29 cellular contexts compared by ENCODE assay signal in the genomic region with DNA sequence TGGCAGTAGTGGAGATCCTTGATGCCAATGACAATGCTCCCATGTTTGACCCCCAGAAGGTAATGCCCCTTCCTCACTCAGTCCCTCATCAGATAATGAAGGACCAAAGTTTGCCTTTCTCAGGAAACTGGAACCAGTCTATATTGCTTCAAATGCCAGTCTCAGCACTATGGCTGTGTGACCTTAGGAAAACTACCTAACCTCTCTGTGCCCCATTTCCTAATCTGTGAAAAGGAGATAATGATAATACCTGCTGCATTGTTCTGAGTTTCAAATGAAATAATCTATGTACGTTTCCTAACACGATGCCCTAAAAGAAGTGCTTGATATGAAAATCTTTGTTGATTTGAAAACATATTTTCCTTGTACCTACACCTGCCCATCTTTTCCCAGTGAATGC. TPM values are rescaled to one million over a fixed set of nuclear protein-coding genes. Genes with fewer than 3 reads are reported as not detected.
DNase-seq lines count a peak whose midpoint lies in the region; ATAC-seq, FAIRE-seq and TF ChIP-seq lines count a peak whose summit lies in the region.
"Had no signal": no experiment of that assay in that cellular context is flagged by ENCODE, and none has a peak within 500 bp of the region (broad histone marks: within the 10 kb centered on the region; RNA-seq: fewer than 3 reads in every experiment).

No MANE protein-coding gene starts in this region.

- POLR2A ChIA-PET in MCF 10A (lab: Yijun Ruan, JAX) (interaction anchor here (0.8 kb wide), 1 partner anchor 10 kb away, joined by 3 read pairs; no protein-coding TSS in a partner anchor), A549 (lab: Yijun Ruan, JAX) (no interaction called here), WTC11 (lab: Charles Lee) (no interaction called here), H1 (lab: Charles Lee; ENCODE audit: partially characterized antibody) (no interaction called here)

- peaks cover 8% of the 10 kb centered on the region for H3K4me1 ChIP-seq in mammary epithelial cell (ENCODE audit: insufficient read depth, low read length)
- H3K4me1 ChIP-seq in A549: no peaks in the 10 kb centered on the region
- H3K4me1 ChIP-seq in H1 (replicated peaks in 1 of 4; ENCODE audit: control insufficient read depth in 3 of 4, insufficient read depth in 4 of 4, low read length in 3 of 4): no peaks in the 10 kb centered on the region
- peaks cover 2% of the 10 kb centered on the region for H3K4me1 ChIP-seq in osteoblast (ENCODE audit: insufficient read depth, low read length)
- H3K4me1 ChIP-seq: BE2C, BLaER1 had no signal

- 89% methylated on average over 2 of the region's 2 CpGs for WGBS in mammary epithelial cell (ENCODE audit: low coverage, missing lambda C conversion rate)
- WGBS in A549 (ENCODE audit: missing lambda C conversion rate): 68% methylated on average over 2 of the region's 2 CpGs
- 84% methylated on average over 2 of the region's 2 CpGs; no CpG with 5 or more reads in 1 of the 2 experiments for WGBS in H1 (ENCODE audit: extremely low coverage in 1 of 2, insufficient coverage in 1 of 2, insufficient read length in 1 of 2, insufficient replicate concordance in 2 of 2, low coverage in 1 of 2, low lambda C conversion rate in 2 of 2, missing lambda C conversion rate in 1 of 2), 2 experiments

- no peak overlapping the region for H3K4me3 Mint-ChIP-seq in MCF 10A (ENCODE audit: unreplicated experiment)
- no peak overlapping the region for H3K4me3 Mint-ChIP-seq in WTC11
- H3K4me3 Mint-ChIP-seq: CD14-positive monocyte; CD4-positive, alpha-beta memory T cell; CD4-positive, CD25-positive, alpha-beta regulatory T cell; CD8-positive, alpha-beta memory T cell had no signal

- no peak overlapping the region for H2BK15ac ChIP-seq in H1 (ENCODE audit: low read length)

- no peak for FAIRE-seq in A549 (lab: Jason Lieb, UNC)
- FAIRE-seq in H1 (lab: Jason Lieb, UNC): no peak
- FAIRE-seq: GM12878, GM12892 had no signal

- no peak overlapping the region for H3K4me2 ChIP-seq in mammary epithelial cell (ENCODE audit: insufficient read depth, low read depth, low read length)
- no peak overlapping the region for H3K4me2 ChIP-seq in A549
- no peak overlapping the region for H3K4me2 ChIP-seq in H1 (ENCODE audit: insufficient read depth in 1 of 2, low read depth in 2 of 2, low read length in 2 of 2)
- no peak overlapping the region for H3K4me2 ChIP-seq in osteoblast (ENCODE audit: insufficient read depth, low read length)
- H3K4me2 ChIP-seq: BLaER1 had no signal

- dilution Hi-C loops in mammary epithelial cell (cut with HindIII; ENCODE audit: low sequenced_read_pairs): no loop called here

- TF ChIP-seq RAD21 in A549 (conservative IDR thresholded peaks at IDR 0.05 in 1 of 2, IDR thresholded peaks at IDR 0.05 in 1 of 2) (no peak), H1 (IDR thresholded peaks at IDR 0.05 in 1 of 2, conservative IDR thresholded peaks at IDR 0.05 in 1 of 2; ENCODE audit: low read depth in 2 of 2, low read length in 2 of 2) (no peak)

- no peaks in the 10 kb centered on the region for H3K27me3 Mint-ChIP-seq in MCF 10A (ENCODE audit: insufficient read depth, unreplicated experiment)
- no peaks in the 10 kb centered on the region for H3K27me3 Mint-ChIP-seq in WTC11 (ENCODE audit: low read depth)

- H3K36me3 ChIP-seq in mammary epithelial cell (ENCODE audit: insufficient read depth, low read length) (peaks cover 61% of the 10 kb centered on the region), H1 (ENCODE audit: control insufficient read depth in 2 of 4, insufficient read depth in 4 of 4, low read length in 3 of 4) (peaks cover 24 to 60% (median 53%) of the 10 kb centered on the region in 4 experiments), osteoblast (ENCODE audit: insufficient read depth, low read length) (no peaks in the 10 kb centered on the region)
- H3K36me3 ChIP-seq: BE2C, BLaER1 had no signal

- no peak overlapping the region for H3K4ac ChIP-seq in H1 (replicated peaks; ENCODE audit: insufficient read length, low read depth, low read length)

- ATAC-seq in A549 (no peak), WTC11 (no peak), GM19397 (IDR thresholded peaks at IDR 0.05; ENCODE audit: unreplicated experiment) (no peak), HG02973 (IDR thresholded peaks at IDR 0.05; ENCODE audit: unreplicated experiment) (no peak)
- ATAC-seq: GM12878 had no signal

- H4K5ac ChIP-seq in H1 (ENCODE audit: insufficient read length, low read depth, low read length): no peak overlapping the region

- H3K27me3 ChIP-seq in mammary epithelial cell (ENCODE audit: insufficient read depth, low read length) (no peaks in the 10 kb centered on the region), H1 (replicated peaks in 1 of 4; ENCODE audit: control insufficient read depth in 3 of 4, extremely low read depth in 1 of 4, insufficient read depth in 3 of 4, low read length in 3 of 4) (no peaks in the 10 kb centered on the region), osteoblast (ENCODE audit: insufficient read depth, low read length) (no peaks in the 10 kb centered on the region)
- H3K27me3 ChIP-seq: BE2C, BLaER1 had no signal

- TF ChIP-seq CTCF in MCF 10A (IDR thresholded peaks at IDR 0.05; ENCODE audit: unreplicated experiment) (no peak), mammary epithelial cell (conservative IDR thresholded peaks at IDR 0.05 in 1 of 2, IDR thresholded peaks at IDR 0.05 in 1 of 2; ENCODE audit: extremely low read depth in 1 of 2, insufficient read depth in 1 of 2, low read depth in 1 of 2, low read length in 2 of 2) (no peak), A549 (IDR thresholded peaks at IDR 0.05) (no peak), WTC11 (IDR thresholded peaks at IDR 0.05) (no peak), H1 (IDR thresholded peaks at IDR 0.05; ENCODE audit: control extremely low read depth in 1 of 3, insufficient read depth in 1 of 3, low read depth in 1 of 3, low read length in 3 of 3) (no peak), osteoblast (IDR thresholded peaks at IDR 0.05; ENCODE audit: extremely low read depth, low read depth, low read length) (no peak)

- no peak for DNase-seq in MCF 10A (ENCODE audit: unreplicated experiment)
- DNase-seq in mammary epithelial cell: no peak
- no peak for DNase-seq in A549 (ENCODE audit: low read depth in 1 of 2, low spot score in 1 of 2)
- DNase-seq in WTC11 (ENCODE audit: low spot score): no peak
- DNase-seq in H1 (ENCODE audit: low read depth in 1 of 2, low spot score in 2 of 2): no peak
- DNase-seq in osteoblast (ENCODE audit: insufficient read length, low spot score, missing footprints): no peak
- DNase-seq: ACHN; BE2C; C1 segment of cervical spinal cord; CD4-positive, alpha-beta memory T cell; CD4-positive, CD25-positive, alpha-beta regulatory T cell; CD8-positive, alpha-beta memory T cell; COR-L47; DMS 273 treated with DMSO at 0.1 percent for 48 hours; DMS153; DMS53; DMS79; DND-41; EL; GDM1 had no signal

- H3K79me1 ChIP-seq in H1 (ENCODE audit: low read depth, low read length): peaks cover 4% of the 10 kb centered on the region

- H4K8ac ChIP-seq in H1 (ENCODE audit: extremely low read depth, insufficient read depth, low read length): no peak overlapping the region

- in situ Hi-C loops in mammary epithelial cell (cut with MboI; ENCODE audit: low sequenced_read_pairs in 2 of 2): no loop called here

- no peak overlapping the region for H3K4me3 ChIP-seq in mammary epithelial cell (replicated peaks in 1 of 3; ENCODE audit: insufficient read depth in 1 of 3, low read depth in 2 of 3, low read length in 3 of 3)
- H3K4me3 ChIP-seq in A549: no peak overlapping the region
- H3K4me3 ChIP-seq in H1 (ENCODE audit: extremely low read depth in 1 of 4, insufficient read depth in 2 of 4, low read depth in 3 of 4, low read length in 4 of 4): no peak overlapping the region
- no peak overlapping the region for H3K4me3 ChIP-seq in osteoblast (ENCODE audit: insufficient read depth, low read length)
- H3K4me3 ChIP-seq: BLaER1, GM12878 had no signal

- no peak for TF ChIP-seq EP300 in A549 (IDR thresholded peaks at IDR 0.05)
- no peak for TF ChIP-seq EP300 in H1 (IDR thresholded peaks at IDR 0.05; ENCODE audit: borderline replicate concordance in 1 of 2, low read depth in 2 of 2, low read length in 2 of 2)

- H3K27ac ChIP-seq in mammary epithelial cell (ENCODE audit: insufficient read depth, low read depth, low read length) (no peak overlapping the region), A549 (no peak overlapping the region), H1 (ENCODE audit: low read depth, low read length) (no peak overlapping the region), osteoblast (ENCODE audit: low read depth, low read length) (no peak overlapping the region)
- H3K27ac ChIP-seq: 22Rv1, BLaER1 had no signal

- H2AFZ ChIP-seq in mammary epithelial cell (ENCODE audit: low read depth, low read length): no peak overlapping the region
- H2AFZ ChIP-seq in H1 (ENCODE audit: low read length): no peak overlapping the region
- no peak overlapping the region for H2AFZ ChIP-seq in osteoblast (ENCODE audit: low read length)

- H2AK5ac ChIP-seq in H1 (ENCODE audit: low read depth, low read length): no peak overlapping the region

- H3K9me3 ChIP-seq in mammary epithelial cell (replicated peaks; ENCODE audit: insufficient read depth, low read length): no peaks in the 10 kb centered on the region
- H3K9me3 ChIP-seq in A549: no peaks in the 10 kb centered on the region; the same call in 2 of the 3 replicates
- H3K9me3 ChIP-seq in H1 (ENCODE audit: insufficient read depth in 2 of 2, low read depth in 1 of 2, low read length in 1 of 2): no peaks in the 10 kb centered on the region
- no peaks in the 10 kb centered on the region for H3K9me3 ChIP-seq in osteoblast (ENCODE audit: low read depth, low read length)
- H3K9me3 ChIP-seq: BE2C, BLaER1 had no signal

- no peak overlapping the region for H2BK20ac ChIP-seq in H1 (ENCODE audit: low read length)

- H4K20me1 ChIP-seq in mammary epithelial cell (ENCODE audit: insufficient read depth, low read length): no peaks in the 10 kb centered on the region
- peaks cover 0 to 9% of the 10 kb centered on the region in 2 experiments for H4K20me1 ChIP-seq in H1 (replicated peaks in 1 of 2; ENCODE audit: control insufficient read depth in 1 of 2, insufficient read depth in 2 of 2, low read length in 2 of 2)
- H4K20me1 ChIP-seq in osteoblast (ENCODE audit: insufficient read depth, low read length): no peaks in the 10 kb centered on the region
- H4K20me1 ChIP-seq: BLaER1 had no signal

- no peak for TF ChIP-seq POLR2A in A549 (IDR thresholded peaks at IDR 0.05; ENCODE audit: low read length)
- no peak for TF ChIP-seq POLR2A in H1 (IDR thresholded peaks at IDR 0.05; ENCODE audit: control extremely low read depth in 1 of 2, low read depth in 2 of 2, low read length in 2 of 2)

- H3K23me2 ChIP-seq in H1 (ENCODE audit: low read depth, low read length): 0 out of 2 replicates have a peak, but pooled peaks cover 2% of the 10 kb centered on the region

- intact Hi-C loops in MCF 10A (cut with micrococcal nuclease): no loop called here
- intact Hi-C loops in mammary epithelial cell (cut with micrococcal nuclease): loop anchor here (5.0 kb wide), 1 partner anchor 34 kb away; the partner anchor contains the start of gene CDH3

- no TSS peak for BruUV-seq in MCF 10A (replicated peaks; lab: Mats Ljungman, UMichigan)
- no TSS peak for BruUV-seq in mammary epithelial cell (replicated peaks; lab: Mats Ljungman, UMichigan)

- H3K27ac Mint-ChIP-seq in MCF 10A (ENCODE audit: low read depth, unreplicated experiment) (peak overlapping the region; percentile 39), WTC11 (0 out of 2 replicates have a peak overlapping the region, but pooled peaks have one; percentile 12)
- H3K27ac Mint-ChIP-seq: CD14-positive monocyte; CD4-positive, alpha-beta memory T cell; CD4-positive, CD25-positive, alpha-beta regulatory T cell; CD8-positive, alpha-beta memory T cell had no signal

- H3K9ac ChIP-seq in mammary epithelial cell (ENCODE audit: insufficient read depth, low read length): no peak overlapping the region
- H3K9ac ChIP-seq in H1 (replicated peaks in 1 of 4; ENCODE audit: extremely low read depth in 1 of 4, low read depth in 3 of 4, low read length in 3 of 4): no peak overlapping the region
- H3K9ac ChIP-seq: BLaER1 had no signal

- CTCF ChIA-PET in MCF 10A (lab: Yijun Ruan, JAX): no interaction called here
- CTCF ChIA-PET in mammary epithelial cell (lab: Charles Lee; ENCODE audit: low non-redundant PET): no interaction called here
- CTCF ChIA-PET in A549 (lab: Yijun Ruan, JAX): no interaction called here
- CTCF ChIA-PET in WTC11 (lab: Charles Lee): interaction anchor here (1.3 kb wide), 1 partner anchor 91 kb away, joined by 4 read pairs; no protein-coding TSS in a partner anchor
- CTCF ChIA-PET in H1 (lab: Charles Lee; ENCODE audit: partially characterized antibody): no interaction called here

- no peak overlapping the region for H4K91ac ChIP-seq in H1 (replicated peaks; ENCODE audit: insufficient read length, low read length)

- H3K9me3 Mint-ChIP-seq in MCF 10A (ENCODE audit: unreplicated experiment): no peaks in the 10 kb centered on the region
- no peaks in the 10 kb centered on the region for H3K9me3 Mint-ChIP-seq in WTC11
- H3K9me3 Mint-ChIP-seq: CD4-positive, alpha-beta memory T cell; CD4-positive, CD25-positive, alpha-beta regulatory T cell; CD8-positive, alpha-beta memory T cell had no signal

- H3K79me2 ChIP-seq in mammary epithelial cell (ENCODE audit: insufficient read depth, low read length) (peaks cover 65% of the 10 kb centered on the region), H1 (ENCODE audit: control insufficient read depth in 1 of 2, insufficient read depth in 2 of 2, low read length in 2 of 2) (peaks cover 0 to 5% of the 10 kb centered on the region in 2 experiments; a peak in 1 of 4 replicates), osteoblast (ENCODE audit: insufficient read depth, low read length) (no peaks in the 10 kb centered on the region)

- H3K56ac ChIP-seq in H1 (replicated peaks; ENCODE audit: insufficient read length, low read depth, low read length): no peak overlapping the region

- H3K4me1 Mint-ChIP-seq in MCF 10A (ENCODE audit: insufficient read depth, unreplicated experiment) (no peaks in the 10 kb centered on the region), WTC11 (no peaks in the 10 kb centered on the region)
- H3K4me1 Mint-ChIP-seq: CD14-positive monocyte; CD4-positive, alpha-beta memory T cell; CD4-positive, CD25-positive, alpha-beta regulatory T cell; CD8-positive, alpha-beta memory T cell had no signal

- H2BK12ac ChIP-seq in H1 (ENCODE audit: low read depth, low read length): no peak overlapping the region

- H3K36me3 Mint-ChIP-seq in MCF 10A (ENCODE audit: insufficient read depth, unreplicated experiment) (peaks cover 76% of the 10 kb centered on the region), WTC11 (peaks cover 75% of the 10 kb centered on the region)
- H3K36me3 Mint-ChIP-seq: CD14-positive monocyte; CD4-positive, alpha-beta memory T cell; CD4-positive, CD25-positive, alpha-beta regulatory T cell; CD8-positive, alpha-beta memory T cell had no signal

- no peak overlapping the region for H2BK120ac ChIP-seq in H1 (replicated peaks; ENCODE audit: low read depth, low read length)

- no peak overlapping the region for H2BK5ac ChIP-seq in H1 (ENCODE audit: low read depth, low read length)

- H3K23ac ChIP-seq in H1 (ENCODE audit: insufficient read length): no peak overlapping the region

- H3K14ac ChIP-seq in H1 (ENCODE audit: insufficient read length): no peak overlapping the region

- no peak overlapping the region for H3K18ac ChIP-seq in H1 (ENCODE audit: extremely low read depth, low read length)

RNA-seq across cellular contexts. Expression of gene CDH3, which starts 35.9 kb away (rescaled TPM):
- total RNA-seq in MCF 10A (2022): 74.4 and 107 TPM in 2 replicates
- 100 to 1,000 TPM; 628 to 995 TPM for total RNA-seq in mammary epithelial cell
- polyA plus RNA-seq in mammary epithelial cell: 560 TPM
- 703 TPM for polyA minus RNA-seq in mammary epithelial cell
- polyA plus RNA-seq in A549 (2011; rRNA removed): 0.25 and 0.61 TPM in 2 replicates
- polyA plus RNA-seq in A549 (2012; cell fraction: cytosol; rRNA removed): 0.07 and 0.18 TPM in 2 replicates
- 0.26 and 0.47 TPM in 2 replicates for polyA plus RNA-seq in A549 (2012; cell fraction: nucleus; rRNA removed)
- polyA plus RNA-seq in A549 (2017; fragmentation: RNase III; extraction: RNeasy Plus Mini Kit Qiagen cat#74134 plus additional on column Dnase treatment): 0.08 to 0.34 TPM (median 0.13 TPM) in 3 replicates
- polyA minus RNA-seq in A549 (2011; rRNA and poly(A)+ RNA removed): 0.34 and 0.41 TPM in 2 replicates
- total RNA-seq in WTC11 (2021): 128 to 142 TPM (median 136 TPM) in 3 replicates
- total RNA-seq in H1 (2021; fragmentation: NEBNext Ultra II Directional; extraction: Animal tissue kit (Norgen Biotek cat#: 25700)): 142 and 146 TPM in 2 replicates
- 171 and 251 TPM in 2 replicates for polyA plus RNA-seq in H1 (2011; rRNA removed)
- polyA plus RNA-seq in H1 (2011; cell fraction: cytosol; rRNA removed): 204 TPM
- 481 TPM for polyA plus RNA-seq in H1 (2011; cell fraction: nucleus; rRNA removed)
- polyA plus RNA-seq in H1 (2012, experiment 1 of 2): 112 to 170 TPM (median 160 TPM) in 4 replicates
- polyA plus RNA-seq in H1 (2012, experiment 2 of 2): 101 TPM
- 437 TPM for polyA plus RNA-seq in H1 (2013, experiment 1 of 2)
- polyA plus RNA-seq in H1 (2013, experiment 2 of 2): 385 TPM
- polyA minus RNA-seq in H1 (2011; rRNA and poly(A)+ RNA removed): 257 and 277 TPM in 2 replicates
- 112 TPM for polyA minus RNA-seq in H1 (2011; cell fraction: cytosol; rRNA and poly(A)+ RNA removed)
- polyA minus RNA-seq in H1 (2011; cell fraction: nucleus; rRNA and poly(A)+ RNA removed): 87.8 TPM
- 0.36 and 0.59 TPM in 2 replicates for total RNA-seq in osteoblast
- total RNA-seq: A673; CD8-positive, alpha-beta memory T cell had no signal
- polyA plus RNA-seq: AG04450; CD14-positive monocyte; CD4-positive, alpha-beta memory T cell had no signal

RNA-seq across cellular contexts. Expression of gene CDH1, which starts 56.1 kb away (rescaled TPM):
- 37.6 and 37.7 TPM in 2 replicates for total RNA-seq in MCF 10A (2022)
- total RNA-seq in mammary epithelial cell: 100 to 1,000 TPM; 355 to 369 TPM
- polyA plus RNA-seq in mammary epithelial cell: 206 TPM
- polyA minus RNA-seq in mammary epithelial cell: 520 TPM
- polyA plus RNA-seq in A549 (2011; rRNA removed): 24.5 and 33.0 TPM in 2 replicates
- polyA plus RNA-seq in A549 (2012; cell fraction: cytosol; rRNA removed): 2.4 and 3.8 TPM in 2 replicates
- polyA plus RNA-seq in A549 (2012; cell fraction: nucleus; rRNA removed): 5.0 and 7.5 TPM in 2 replicates
- 5.9 to 7.2 TPM (median 6.0 TPM) in 3 replicates for polyA plus RNA-seq in A549 (2017; fragmentation: RNase III; extraction: RNeasy Plus Mini Kit Qiagen cat#74134 plus additional on column Dnase treatment)
- polyA minus RNA-seq in A549 (2011; rRNA and poly(A)+ RNA removed): 47.7 and 53.3 TPM in 2 replicates
- total RNA-seq in WTC11 (2021): 265 to 281 TPM (median 278 TPM) in 3 replicates
- 265 and 319 TPM in 2 replicates for total RNA-seq in H1 (2021; fragmentation: NEBNext Ultra II Directional; extraction: Animal tissue kit (Norgen Biotek cat#: 25700))
- 119 and 133 TPM in 2 replicates for polyA plus RNA-seq in H1 (2011; rRNA removed)
- 140 TPM for polyA plus RNA-seq in H1 (2011; cell fraction: cytosol; rRNA removed)
- polyA plus RNA-seq in H1 (2011; cell fraction: nucleus; rRNA removed): 186 TPM
- 164 to 357 TPM (median 291 TPM) in 4 replicates for polyA plus RNA-seq in H1 (2012, experiment 1 of 2)
- 25.7 TPM for polyA plus RNA-seq in H1 (2012, experiment 2 of 2)
- polyA plus RNA-seq in H1 (2013, experiment 1 of 2): 267 TPM
- 227 TPM for polyA plus RNA-seq in H1 (2013, experiment 2 of 2)
- 304 and 433 TPM in 2 replicates for polyA minus RNA-seq in H1 (2011; rRNA and poly(A)+ RNA removed)
- 438 TPM for polyA minus RNA-seq in H1 (2011; cell fraction: cytosol; rRNA and poly(A)+ RNA removed)
- polyA minus RNA-seq in H1 (2011; cell fraction: nucleus; rRNA and poly(A)+ RNA removed): 171 TPM
- 0.59 and 1.1 TPM in 2 replicates for total RNA-seq in osteoblast

Comparison
In these comparisons a context has a peak if more than half of its experiments do, and no peak if none do; other contexts are left out.
1. RNA of gene CDH3, which starts 35.9 kb away (total RNA-seq): 628 to 995 TPM in mammary epithelial cell, 142 to 146 TPM in H1, 128 to 142 TPM in WTC11 and 74.4 to 107 TPM in MCF 10A; 0.36 to 0.59 TPM in osteoblast; every median in the first group is over 10 times any median in the second.
2. RNA of gene CDH1, which starts 56.1 kb away (total RNA-seq): 355 to 369 TPM in mammary epithelial cell, 265 to 281 TPM in WTC11, 265 to 319 TPM in H1 and 37.6 to 37.7 TPM in MCF 10A; 0.59 to 1.1 TPM in osteoblast; every median in the first group is over 10 times any median in the second.